Comparison of ENCODE assay signal across 1 cellular context in genomic region chr22:49433717-49434611, GRCh38.
TF ChIP-seq lines count a peak whose summit lies in the region.

No MANE protein-coding gene starts in this region.

TF ChIP-seq in HepG2, 621 proteins besides CTCF, POLR2A, EP300 and RAD21:
- TF ChIP-seq SMC3 (IDR thresholded peaks at IDR 0.05; ENCODE audit: low read length) = peak; percentile 43
- no peak for TF ChIP-seq ASH2L (IDR thresholded peaks at IDR 0.05; ENCODE audit: insufficient read length, low read depth, low read length)
- peak; percentile 76 for TF ChIP-seq STAG1 (CRISPR knock-in tag; IDR thresholded peaks at IDR 0.05)
- peak; percentile 26 for TF ChIP-seq XRCC5 (optimal IDR thresholded peaks at IDR 0.05; ENCODE audit: low read length)
- no peak for TF ChIP-seq GABPB1 (CRISPR knock-in tag; IDR thresholded peaks at IDR 0.05)
- TF ChIP-seq, protein P1, sequence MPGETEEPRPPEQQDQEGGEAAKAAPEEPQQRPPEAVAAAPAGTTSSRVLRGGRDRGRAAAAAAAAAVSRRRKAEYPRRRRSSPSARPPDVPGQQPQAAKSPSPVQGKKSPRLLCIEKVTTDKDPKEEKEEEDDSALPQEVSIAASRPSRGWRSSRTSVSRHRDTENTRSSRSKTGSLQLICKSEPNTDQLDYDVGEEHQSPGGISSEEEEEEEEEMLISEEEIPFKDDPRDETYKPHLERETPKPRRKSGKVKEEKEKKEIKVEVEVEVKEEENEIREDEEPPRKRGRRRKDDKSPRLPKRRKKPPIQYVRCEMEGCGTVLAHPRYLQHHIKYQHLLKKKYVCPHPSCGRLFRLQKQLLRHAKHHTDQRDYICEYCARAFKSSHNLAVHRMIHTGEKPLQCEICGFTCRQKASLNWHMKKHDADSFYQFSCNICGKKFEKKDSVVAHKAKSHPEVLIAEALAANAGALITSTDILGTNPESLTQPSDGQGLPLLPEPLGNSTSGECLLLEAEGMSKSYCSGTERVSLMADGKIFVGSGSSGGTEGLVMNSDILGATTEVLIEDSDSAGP (CRISPR knock-in tag; IDR thresholded peaks at IDR 0.05; ENCODE audit: borderline replicate concordance) = 0 out of 2 replicates have a peak, but pooled peaks have one; percentile 12
- TF ChIP-seq PHF8 (CRISPR knock-in tag; IDR thresholded peaks at IDR 0.05) = no peak
TF ChIP-seq in HepG2: peak in this region for 4.
